ENCODE assay signal across 8 cellular contexts in the genomic region with DNA sequence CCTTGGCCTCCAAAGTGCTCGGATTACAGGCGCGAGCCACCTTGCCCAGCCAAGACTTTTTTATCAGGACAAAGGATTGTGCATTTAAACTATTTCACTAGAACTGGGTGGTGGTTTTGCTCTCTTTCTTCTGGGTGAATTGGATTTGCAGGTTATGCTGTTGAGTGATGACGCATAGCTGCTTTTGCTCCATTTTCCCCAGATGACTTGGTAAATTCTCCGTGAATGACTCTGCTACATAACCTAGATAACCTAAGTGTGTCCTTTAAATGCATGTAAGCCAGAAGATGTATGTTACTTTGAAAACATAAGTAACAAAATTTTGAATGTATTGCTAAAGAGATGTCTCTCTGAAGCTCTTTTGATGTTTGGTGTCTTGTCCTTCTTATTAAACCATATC.
DNase-seq lines count a peak whose midpoint lies in the region; ATAC-seq and TF ChIP-seq lines count a peak whose summit lies in the region.
"Not testable (repeated sequence)": the region's sequence is repeated elsewhere in the genome, so short reads cannot be mapped to it uniquely, and the experiment has no call there.

No MANE protein-coding gene starts in this region.

- not testable (repeated sequence) for TF ChIP-seq CTCF in MCF 10A (IDR thresholded peaks at IDR 0.05; ENCODE audit: unreplicated experiment); fibroblast of pulmonary artery (IDR thresholded peaks at IDR 0.05; ENCODE audit: low read length, missing control alignments); psoas muscle (IDR thresholded peaks at IDR 0.05)

- not testable (repeated sequence) for H3K4me1 ChIP-seq in psoas muscle

- peak overlapping the region; percentile 29 for H3K4me3 Mint-ChIP-seq in MCF 10A (ENCODE audit: unreplicated experiment)

- not testable (repeated sequence) for H3K27me3 Mint-ChIP-seq in MCF 10A (ENCODE audit: insufficient read depth, unreplicated experiment)

- H3K27me3 ChIP-seq in psoas muscle (ENCODE audit: insufficient read depth in 3 of 3, low read length in 2 of 3): not testable (repeated sequence)

- H3K9me3 ChIP-seq in psoas muscle: not testable (repeated sequence)

- intact Hi-C loops in MCF 10A (cut with micrococcal nuclease); psoas muscle (cut with DNase I): not testable (repeated sequence)

- WGBS in psoas muscle, 3 donors: 54 to 72% (median 58%) methylated on average over 3 to 5 of the region's 5 CpGs

- CTCF ChIA-PET in MCF 10A (lab: Yijun Ruan, JAX): not testable (repeated sequence)

- not testable (repeated sequence) for H3K36me3 ChIP-seq in psoas muscle (ENCODE audit: insufficient read depth in 1 of 2, low read depth in 1 of 2)

- BruUV-seq in MCF 10A (replicated peaks; lab: Mats Ljungman, UMichigan): not testable (repeated sequence)

- POLR2A ChIA-PET in MCF 10A (lab: Yijun Ruan, JAX): not testable (repeated sequence)

- not testable (repeated sequence) for H3K27ac Mint-ChIP-seq in MCF 10A (ENCODE audit: low read depth, unreplicated experiment)

- H3K36me3 Mint-ChIP-seq in MCF 10A (ENCODE audit: insufficient read depth, unreplicated experiment): not testable (repeated sequence)

- peak; percentile 90 for DNase-seq in A172 (ENCODE audit: low spot score)
- DNase-seq in H4 (ENCODE audit: low spot score): peak; percentile 77
- peak; percentile 92 for DNase-seq in NCI-H226
- peak; percentile 30 for DNase-seq in MCF 10A (ENCODE audit: unreplicated experiment)
- DNase-seq in fibroblast of pulmonary artery (ENCODE audit: low read depth): peak; percentile 75
- DNase-seq in left kidney (ENCODE audit: low read depth, low spot score): peak; percentile 0
- DNase-seq in psoas muscle: not testable (repeated sequence)

- peak overlapping the region; percentile 58 for H3K27ac ChIP-seq in psoas muscle

- H3K4me3 ChIP-seq in fibroblast of pulmonary artery (replicated peaks; ENCODE audit: low read depth, low read length); psoas muscle: not testable (repeated sequence)

- not testable (repeated sequence) for H3K4me1 Mint-ChIP-seq in MCF 10A (ENCODE audit: insufficient read depth, unreplicated experiment)

- ATAC-seq in SK-N-SH treated with all-trans-retinoic acid at 6 μM for 48 hours: peak; percentile 84
- ATAC-seq in psoas muscle: not testable (repeated sequence)

- H3K9me3 Mint-ChIP-seq in MCF 10A (ENCODE audit: unreplicated experiment): not testable (repeated sequence)

TF ChIP-seq in SK-N-SH treated with all-trans-retinoic acid at 6 μM for 48 hours, 23 proteins besides CTCF, POLR2A, EP300 and RAD21:
- TF ChIP-seq ISL1 (CRISPR knock-in tag; IDR thresholded peaks at IDR 0.05): peak; percentile 48; the same call in 1 of the 2 replicates
